In genomic region chr9:114385412-114386181, GRCh38 we compare ENCODE assay signal across 9 cellular contexts. TPM values are rescaled to one million over a fixed set of nuclear protein-coding genes. Genes with fewer than 3 reads are reported as not detected.
A peak's percentile ranks its signal among the peaks of the same experiment; 100 is the strongest.
DNase-seq lines count a peak whose midpoint lies in the region; ATAC-seq and TF ChIP-seq lines count a peak whose summit lies in the region.
"Had no signal": no experiment of that assay in that cellular context is flagged by ENCODE, and none has a peak within 500 bp of the region (broad histone marks: within the 10 kb centered on the region; RNA-seq: fewer than 3 reads in every experiment).

No MANE protein-coding gene starts in this region.

- no peaks in the 10 kb centered on the region for H3K9me3 ChIP-seq in A673 (ENCODE audit: low read depth, low read length, poor library complexity, severe bottlenecking)

- no peak overlapping the region for H3K4me3 ChIP-seq in A673 (ENCODE audit: low read depth, low read length, poor library complexity, severe bottlenecking)

- CTCF ChIA-PET in A673 (lab: Charles Lee): no interaction called here

- BruUV-seq in A673 (replicated peaks; lab: Mats Ljungman, UMichigan): no TSS peak

- peak overlapping the region; percentile 99 for H3K4me3 Mint-ChIP-seq in T-helper 2 cell treated with Interferon-gamma antibody and Interleukin-4, amounts not matched to agents 5 μg/mL and 100 μg/mL, for 36 hours

- no peaks in the 10 kb centered on the region for H3K9me3 Mint-ChIP-seq in T-helper 2 cell treated with Interferon-gamma antibody and Interleukin-4, amounts not matched to agents 5 μg/mL and 100 μg/mL, for 36 hours

- intact Hi-C loops in A673 (cut with micrococcal nuclease; ENCODE audit: unreplicated experiment): no loop called here

- H3K4me1 ChIP-seq in A673 (ENCODE audit: insufficient read depth, low read length, poor library complexity, severe bottlenecking): peaks cover 26% of the 10 kb centered on the region

- peaks cover 60% of the 10 kb centered on the region for H3K4me1 Mint-ChIP-seq in T-helper 2 cell treated with Interferon-gamma antibody and Interleukin-4, amounts not matched to agents 5 μg/mL and 100 μg/mL, for 36 hours (ENCODE audit: low read depth)

- peaks cover 84% of the 10 kb centered on the region for H3K36me3 Mint-ChIP-seq in T-helper 2 cell treated with Interferon-gamma antibody and Interleukin-4, amounts not matched to agents 5 μg/mL and 100 μg/mL, for 36 hours (ENCODE audit: low read depth)

- TF ChIP-seq CTCF in A673 (conservative IDR thresholded peaks at IDR 0.05; ENCODE audit: low read depth, low read length): no peak

- no peaks in the 10 kb centered on the region for H3K27me3 Mint-ChIP-seq in T-helper 2 cell treated with Interferon-gamma antibody and Interleukin-4, amounts not matched to agents 5 μg/mL and 100 μg/mL, for 36 hours (ENCODE audit: low read depth)

- H3K27me3 ChIP-seq in A673 (replicated peaks; ENCODE audit: insufficient read depth, low read depth, low read length, poor library complexity): no peaks in the 10 kb centered on the region

- ATAC-seq in GM19324 (IDR thresholded peaks at IDR 0.05; ENCODE audit: low FRiP score, unreplicated experiment): peak; percentile 76
- ATAC-seq in HG03460 (IDR thresholded peaks at IDR 0.05; ENCODE audit: unreplicated experiment): peak; percentile 82

- H3K27ac ChIP-seq in A673 (ENCODE audit: low read depth, low read length, poor library complexity, severe bottlenecking) (peak overlapping the region; percentile 4), angular gyrus (ENCODE audit: low read depth, low read length) (peak overlapping the region; percentile 70)
- H3K27ac ChIP-seq: C4-2B had no signal

- peaks cover 5% of the 10 kb centered on the region for H3K36me3 ChIP-seq in A673 (ENCODE audit: insufficient read depth, low read length, poor library complexity, severe bottlenecking)

- H3K27ac Mint-ChIP-seq in T-helper 2 cell treated with Interferon-gamma antibody and Interleukin-4, amounts not matched to agents 5 μg/mL and 100 μg/mL, for 36 hours: peak overlapping the region; percentile 98

- POLR2A ChIA-PET in A673 (lab: Charles Lee; ENCODE audit: low non-redundant PET): interaction anchor here (0.9 kb wide), 1 partner anchor 10 kb away, joined by 5 read pairs; no protein-coding TSS in a partner anchor

- peak; percentile 50 for DNase-seq in A673 (ENCODE audit: low spot score)
- peak; percentile 93 for DNase-seq in T-helper 2 cell treated with Interferon-gamma antibody and Interleukin-4, amounts not matched to agents 5 μg/mL and 100 μg/mL, for 36 hours (ENCODE audit: low spot score)
- DNase-seq in iris pigment epithelial cell (ENCODE audit: low read depth): peak; percentile 92
- peak; percentile 61 to 68 for DNase-seq in stimulated activated CD4-positive, alpha-beta T cell treated with anti-CD3 and anti-CD28 coated beads, Interleukin-1b, Interleukin-23, amount 100 ng/mL, for 1 hour (ENCODE audit: low read depth in 2 of 2)
- DNase-seq in NCI-H128 (lab: John Stamatoyannopoulos, UW; ENCODE audit: unreplicated experiment): no peak

RNA-seq across cellular contexts. Expression of gene AKNA, which starts 2.2 kb away (rescaled TPM):
- 20.4 and 28.8 TPM in 2 replicates for total RNA-seq in A673 (2021)

RNA-seq across cellular contexts. Expression of gene ORM2, which starts 55.9 kb away (rescaled TPM):
- not detected in 2 replicates for total RNA-seq in A673 (2021)
